In genomic region chr3:129547241-129547640, GRCh38 we compare ENCODE assay signal across 36 cellular contexts. TPM values are rescaled to one million over a fixed set of nuclear protein-coding genes. Genes with fewer than 3 reads are reported as not detected.
"Had no signal": no experiment of that assay in that cellular context is flagged by ENCODE, and none has a peak within 500 bp of the region (broad histone marks: within the 10 kb centered on the region; RNA-seq: fewer than 3 reads in every experiment).

No MANE protein-coding gene starts in this region.

- H3K4me1 ChIP-seq: adrenal gland, colonic mucosa, esophagus squamous epithelium, gastroesophageal sphincter had no signal

- ATAC-seq: activated CD4-positive, CD25-positive, alpha-beta regulatory T cell treated with anti-CD3 and anti-CD28 coated beads, Interleukin-2, amount 50 U/mL, for 24 hours; activated CD8-positive, alpha-beta T cell treated with anti-CD3 and anti-CD28 coated beads for 36 hours; activated naive CD8-positive, alpha-beta T cell treated with anti-CD3 and anti-CD28 coated beads, Interleukin-2, amount 50 U/mL, for 24 hours; body of pancreas; gastroesophageal sphincter; T-helper 17 cell had no signal

- DNase-seq: activated B cell treated with CpG ODN at 0.5 μM for 24 hours; activated CD4-positive, alpha-beta T cell treated with anti-CD3 and anti-CD28 coated beads for 48 hours; activated CD4-positive, alpha-beta T cell treated with anti-CD3 and anti-CD28 coated beads, Interleukin-2, amount 50 U/mL, for 1 hour; activated CD4-positive, alpha-beta T cell treated with anti-CD3 and anti-CD28 coated beads, Interleukin-2, amount 50 U/mL, for 48 hours; activated CD8-positive, alpha-beta memory T cell treated with anti-CD3 and anti-CD28 coated beads for 24 hours; activated CD8-positive, alpha-beta T cell treated with anti-CD3 and anti-CD28 coated beads for 36 hours; activated effector memory CD4-positive, alpha-beta T cell treated with anti-CD3 and anti-CD28 coated beads, Interleukin-2, amount 50 U/mL, for 16 hours; activated naive CD4-positive, alpha-beta T cell treated with anti-CD3 and anti-CD28 coated beads for 36 hours; activated naive CD8-positive, alpha-beta T cell treated with anti-CD3 and anti-CD28 coated beads for 36 hours; activated naive CD8-positive, alpha-beta T cell treated with anti-CD3 and anti-CD28 coated beads, Interleukin-2, amount 50 U/mL, for 24 hours; activated T-cell treated with anti-CD3 and anti-CD28 coated beads, Interleukin-2, amount 50 U/mL, for 48 hours; adrenal gland; amygdala; aorta; body of pancreas; central memory CD4-positive, alpha-beta T cell; cerebellar nuclear complex; colonic mucosa; effector CD8-positive, alpha-beta T cell; esophagus squamous epithelium; foreskin melanocyte; T-helper 1 cell; T-helper 17 cell; T1000; WERI-Rb-1 had no signal

- H3K27me3 ChIP-seq: adrenal gland, body of pancreas, colonic mucosa, esophagus squamous epithelium, gastroesophageal sphincter had no signal

- H3K27ac ChIP-seq: adrenal gland, body of pancreas, colonic mucosa, epithelial cell of prostate, esophagus squamous epithelium, gastroesophageal sphincter, WERI-Rb-1 had no signal

- H3K4me3 ChIP-seq: adrenal gland, body of pancreas, colonic mucosa, esophagus squamous epithelium, gastroesophageal sphincter had no signal

- H3K9me3 ChIP-seq: adrenal gland, body of pancreas, colonic mucosa, esophagus squamous epithelium, gastroesophageal sphincter had no signal

- H3K36me3 ChIP-seq: adrenal gland, colonic mucosa, esophagus squamous epithelium, gastroesophageal sphincter, WERI-Rb-1 had no signal

RNA-seq across cellular contexts. Expression of gene H1-8, which starts 4.3 kb away (rescaled TPM):
- total RNA-seq: activated B cell treated with CpG ODN at 0.5 μM for 24 hours; activated CD8-positive, alpha-beta T cell treated with anti-CD3 and anti-CD28 coated beads for 36 hours; activated naive CD4-positive, alpha-beta T cell treated with anti-CD3 and anti-CD28 coated beads for 36 hours; activated naive CD8-positive, alpha-beta T cell treated with anti-CD3 and anti-CD28 coated beads for 36 hours; activated T-helper 1 cell treated with anti-CD3 and anti-CD28 coated beads, Interleukin-12 subunit alpha, Interleukin-12 subunit beta, Interleukin-2, Interleukin-4 antibody, amounts not matched to agents 30 ng/mL and 10 ng/mL and 1 ng/mL, durations not matched to agents 14 hours and 24 hours and 36 hours; activated T-helper 2 cell treated with anti-CD3 and anti-CD28 coated beads, Interferon-gamma antibody, Interleukin-2, Interleukin-4, amounts not matched to agents 10 μg/mL and 5 μg/mL and 100 μg/mL, durations not matched to agents 14 hours and 24 hours and 36 hours; adrenal gland; aorta; body of pancreas; colonic mucosa; dermis microvascular lymphatic vessel endothelial cell; endothelial cell of umbilical vein; esophagus squamous epithelium; fibroblast of lung; fibroblast of villous mesenchyme; gastroesophageal sphincter; glomerular endothelial cell; T-helper 17 cell had no signal
- polyA plus RNA-seq: adrenal gland, aorta, endothelial cell of umbilical vein, esophagus, fibroblast of lung had no signal

RNA-seq across cellular contexts. Expression of gene RHO, which starts 18.8 kb away (rescaled TPM):
- total RNA-seq: activated B cell treated with CpG ODN at 0.5 μM for 24 hours; activated CD8-positive, alpha-beta T cell treated with anti-CD3 and anti-CD28 coated beads for 36 hours; activated naive CD4-positive, alpha-beta T cell treated with anti-CD3 and anti-CD28 coated beads for 36 hours; activated naive CD8-positive, alpha-beta T cell treated with anti-CD3 and anti-CD28 coated beads for 36 hours; activated T-helper 1 cell treated with anti-CD3 and anti-CD28 coated beads, Interleukin-12 subunit alpha, Interleukin-12 subunit beta, Interleukin-2, Interleukin-4 antibody, amounts not matched to agents 30 ng/mL and 10 ng/mL and 1 ng/mL, durations not matched to agents 14 hours and 24 hours and 36 hours; activated T-helper 2 cell treated with anti-CD3 and anti-CD28 coated beads, Interferon-gamma antibody, Interleukin-2, Interleukin-4, amounts not matched to agents 10 μg/mL and 5 μg/mL and 100 μg/mL, durations not matched to agents 14 hours and 24 hours and 36 hours; adrenal gland; body of pancreas; colonic mucosa; dermis microvascular lymphatic vessel endothelial cell; endothelial cell of umbilical vein; esophagus squamous epithelium; fibroblast of lung; fibroblast of villous mesenchyme; gastroesophageal sphincter; glomerular endothelial cell; T-helper 17 cell had no signal
- polyA plus RNA-seq: adrenal gland, aorta, endothelial cell of umbilical vein, esophagus, fibroblast of lung had no signal
